In genomic region chr1:237124856-237125462, GRCh38 we compare ENCODE assay signal across 8 cellular contexts.
A peak's percentile ranks its signal among the peaks of the same experiment; 100 is the strongest.
DNase-seq lines count a peak whose midpoint lies in the region; ATAC-seq and TF ChIP-seq lines count a peak whose summit lies in the region.

No MANE protein-coding gene starts in this region.

- H3K4me1 Mint-ChIP-seq in activated naive CD4-positive, alpha-beta T cell treated with anti-CD3 and anti-CD28 coated beads for 36 hours (ENCODE audit: low read depth): no peaks in the 10 kb centered on the region

- no peak overlapping the region for H3K4me3 Mint-ChIP-seq in activated naive CD4-positive, alpha-beta T cell treated with anti-CD3 and anti-CD28 coated beads for 36 hours

- whole genome bisulfite sequencing in heart right ventricle, 2 donors: 34 to 58% methylated on average over 10 of the region's 10 CpGs

- peaks cover 2% of the 10 kb centered on the region for H3K9me3 Mint-ChIP-seq in activated naive CD4-positive, alpha-beta T cell treated with anti-CD3 and anti-CD28 coated beads for 36 hours

- H3K27ac Mint-ChIP-seq in activated naive CD4-positive, alpha-beta T cell treated with anti-CD3 and anti-CD28 coated beads for 36 hours: no peak overlapping the region

- intact Hi-C loops in heart right ventricle (cut with DNase I): no loop called here
- intact Hi-C loops in left cardiac atrium (cut with DNase I): no loop called here
- intact Hi-C loops in activated naive CD4-positive, alpha-beta T cell treated with anti-CD3 and anti-CD28 coated beads for 36 hours (cut with micrococcal nuclease): loop anchor here (5.0 kb wide), 1 partner anchor 437 kb away; no protein-coding TSS in a partner anchor

- peak in 4 of 8 donors; percentile 11 to 26 (median 22) for ATAC-seq in heart right ventricle
- ATAC-seq in left cardiac atrium: no peak
- ATAC-seq in GM18858 (IDR thresholded peaks at IDR 0.05; ENCODE audit: unreplicated experiment): no peak

- H3K4me3 ChIP-seq in heart right ventricle (no peak overlapping the region), fibroblast of pulmonary artery (replicated peaks; ENCODE audit: low read depth, low read length) (no peak overlapping the region)

- H3K36me3 ChIP-seq in heart right ventricle: no peaks in the 10 kb centered on the region

- H3K27me3 Mint-ChIP-seq in activated naive CD4-positive, alpha-beta T cell treated with anti-CD3 and anti-CD28 coated beads for 36 hours (ENCODE audit: low read depth): no peaks in the 10 kb centered on the region

- H3K9me3 ChIP-seq in heart right ventricle: peaks cover 0 to 5% (median 0%) of the 10 kb centered on the region in 11 donors

- peaks cover 0 to 65% (median 16%) of the 10 kb centered on the region in 9 donors for H3K4me1 ChIP-seq in heart right ventricle

- peak overlapping the region in 1 of 10 donors; percentile 11 for H3K27ac ChIP-seq in heart right ventricle

- no peaks in the 10 kb centered on the region for H3K36me3 Mint-ChIP-seq in activated naive CD4-positive, alpha-beta T cell treated with anti-CD3 and anti-CD28 coated beads for 36 hours (ENCODE audit: low read depth)

- TF ChIP-seq CTCF in heart right ventricle (IDR thresholded peaks at IDR 0.05) (peak in 8 of 9 donors; percentile 22 to 52 (median 44)), fibroblast of pulmonary artery (IDR thresholded peaks at IDR 0.05; ENCODE audit: low read length, missing control alignments) (peak; percentile 4)

- CTCF ChIA-PET in activated naive CD4-positive, alpha-beta T cell treated with anti-CD3 and anti-CD28 coated beads for 36 hours (lab: Charles Lee): no interaction called here

- H3K27me3 ChIP-seq in heart right ventricle: no peaks in the 10 kb centered on the region

- DNase-seq in heart right ventricle (no peak), left cardiac atrium (no peak), NCI-H82 treated with DMSO at 0.1 percent for 48 hours (lab: John Stamatoyannopoulos, UW; ENCODE audit: unreplicated experiment) (peak; percentile 3), fibroblast of pulmonary artery (ENCODE audit: low read depth) (no peak), nucleus accumbens (lab: John Stamatoyannopoulos, UW) (no peak), NCI-H2081 treated with DMSO at 0.1 percent for 48 hours (lab: John Stamatoyannopoulos, UW) (no peak)
- DNase-seq in activated naive CD4-positive, alpha-beta T cell treated with anti-CD3 and anti-CD28 coated beads for 36 hours: no peak
